ENCODE assay signal across 1 cellular context in genomic region chr14:70357985-70358384, GRCh38.
TF ChIP-seq lines count a peak whose summit lies in the region.

No MANE protein-coding gene starts in this region.

TF ChIP-seq in WTC11, 78 proteins besides CTCF, POLR2A, EP300 and RAD21 (continued from another document):
- TF ChIP-seq MLX (CRISPR knock-in tag; IDR thresholded peaks at IDR 0.05): no peak
